In the genomic region with DNA sequence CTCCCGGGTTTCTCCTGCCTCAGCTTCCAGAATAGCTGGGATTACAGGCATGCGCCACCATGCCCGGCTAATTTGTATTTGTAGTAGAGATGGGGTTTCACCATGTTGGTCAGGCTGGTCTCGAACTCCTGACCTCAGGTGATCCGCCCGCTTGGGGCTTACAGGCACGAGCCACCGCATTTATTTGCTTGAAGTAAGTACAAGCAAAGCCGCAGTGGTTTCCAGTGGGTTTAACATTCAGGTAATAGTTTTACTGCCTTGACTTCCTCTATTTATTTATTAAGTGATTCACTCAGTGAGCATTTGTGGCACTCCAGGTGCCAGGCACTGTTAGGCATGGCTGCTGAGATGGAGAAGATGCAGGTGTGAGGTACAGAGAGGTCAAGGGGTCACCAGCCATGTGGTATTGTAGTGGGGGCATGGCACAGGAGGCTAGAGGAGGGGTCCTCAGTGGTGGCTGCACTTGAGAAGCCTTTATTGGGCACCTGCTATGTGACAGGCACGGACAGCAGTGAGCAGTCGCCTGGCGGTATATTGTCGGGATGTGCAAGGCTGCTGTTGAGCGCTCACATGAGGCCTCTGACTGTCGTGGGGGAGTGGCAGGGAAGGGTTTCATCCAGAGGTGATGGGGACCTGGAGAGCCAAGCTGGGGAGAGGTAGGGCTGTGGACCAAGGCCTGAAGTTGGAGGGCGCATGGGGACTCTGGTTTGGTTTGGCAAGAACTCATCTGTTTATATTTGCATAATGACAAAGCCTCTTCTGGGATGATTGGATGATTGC, we compare ENCODE assay signal across 31 cellular contexts.
"Had no signal": no experiment of that assay in that cellular context is flagged by ENCODE, and none has a peak within 500 bp of the region (broad histone marks: within the 10 kb centered on the region; RNA-seq: fewer than 3 reads in every experiment).

No MANE protein-coding gene starts in this region.

- H3K36me3 Mint-ChIP-seq: activated CD4-positive, alpha-beta memory T cell treated with anti-CD3 and anti-CD28 coated beads for 36 hours; activated naive CD8-positive, alpha-beta T cell treated with anti-CD3 and anti-CD28 coated beads for 36 hours; stimulated activated memory B cell treated with anti-CD40 and anti-IgM and Interleukin-4, amounts not matched to agents 10 μg/mL and 1 μg/mL and 100 μg/mL, for 72 hours had no signal

- H3K9me3 Mint-ChIP-seq: activated CD4-positive, alpha-beta memory T cell treated with anti-CD3 and anti-CD28 coated beads for 36 hours; activated CD4-positive, alpha-beta T cell treated with anti-CD3 and anti-CD28 coated beads, Interleukin-2, amount 10 ng/mL, durations not matched to agents 24 days and 14 days; activated naive CD4-positive, alpha-beta T cell treated with anti-CD3 and anti-CD28 coated beads for 36 hours; activated naive CD8-positive, alpha-beta T cell treated with anti-CD3 and anti-CD28 coated beads for 36 hours; nephron progenitor cell; stimulated activated memory B cell treated with anti-CD40 and anti-IgM and Interleukin-4, amounts not matched to agents 10 μg/mL and 1 μg/mL and 100 μg/mL, for 72 hours had no signal

- H3K27me3 Mint-ChIP-seq: activated CD4-positive, alpha-beta memory T cell treated with anti-CD3 and anti-CD28 coated beads for 36 hours; activated CD4-positive, alpha-beta T cell treated with anti-CD3 and anti-CD28 coated beads, Interleukin-2, amount 10 ng/mL, durations not matched to agents 24 days and 14 days; activated naive CD8-positive, alpha-beta T cell treated with anti-CD3 and anti-CD28 coated beads for 36 hours; progenitor cell of endocrine pancreas; stimulated activated memory B cell treated with anti-CD40 and anti-IgM and Interleukin-4, amounts not matched to agents 10 μg/mL and 1 μg/mL and 100 μg/mL, for 72 hours; T-helper 17 cell had no signal

- ATAC-seq: activated CD4-positive, CD25-positive, alpha-beta regulatory T cell treated with anti-CD3 and anti-CD28 coated beads, Interleukin-2, amount 50 U/mL, for 24 hours; body of pancreas; left lung; lower lobe of right lung; stimulated activated memory B cell treated with anti-CD40 and anti-IgM and Interleukin-4, amounts not matched to agents 10 μg/mL and 1 μg/mL and 100 μg/mL, for 72 hours; T-helper 17 cell had no signal

- H3K4me3 Mint-ChIP-seq: activated CD4-positive, alpha-beta memory T cell treated with anti-CD3 and anti-CD28 coated beads for 36 hours; activated CD4-positive, alpha-beta T cell treated with anti-CD3 and anti-CD28 coated beads, Interleukin-2, amount 10 ng/mL, durations not matched to agents 24 days and 14 days; activated naive CD4-positive, alpha-beta T cell treated with anti-CD3 and anti-CD28 coated beads for 36 hours; activated naive CD8-positive, alpha-beta T cell treated with anti-CD3 and anti-CD28 coated beads for 36 hours; activated T-helper 1 cell treated with anti-CD3 and anti-CD28 coated beads, Interleukin-12 subunit alpha, Interleukin-12 subunit beta, Interleukin-2, Interleukin-4 antibody, amounts not matched to agents 30 ng/mL and 10 ng/mL and 1 ng/mL, durations not matched to agents 14 hours and 24 hours and 36 hours; nephron progenitor cell; stimulated activated memory B cell treated with anti-CD40 and anti-IgM and Interleukin-4, amounts not matched to agents 10 μg/mL and 1 μg/mL and 100 μg/mL, for 72 hours; T-helper 17 cell had no signal

- H3K27ac Mint-ChIP-seq: activated CD4-positive, alpha-beta memory T cell treated with anti-CD3 and anti-CD28 coated beads for 36 hours; activated CD4-positive, alpha-beta T cell treated with anti-CD3 and anti-CD28 coated beads, Interleukin-2, amount 10 ng/mL, durations not matched to agents 24 days and 14 days; activated naive CD4-positive, alpha-beta T cell treated with anti-CD3 and anti-CD28 coated beads for 36 hours; activated naive CD8-positive, alpha-beta T cell treated with anti-CD3 and anti-CD28 coated beads for 36 hours; activated T-helper 1 cell treated with anti-CD3 and anti-CD28 coated beads, Interleukin-12 subunit alpha, Interleukin-12 subunit beta, Interleukin-2, Interleukin-4 antibody, amounts not matched to agents 30 ng/mL and 10 ng/mL and 1 ng/mL, durations not matched to agents 14 hours and 24 hours and 36 hours; nephron progenitor cell; progenitor cell of endocrine pancreas; stimulated activated memory B cell treated with anti-CD40 and anti-IgM and Interleukin-4, amounts not matched to agents 10 μg/mL and 1 μg/mL and 100 μg/mL, for 72 hours; T-helper 17 cell had no signal

- H3K4me1 Mint-ChIP-seq: activated CD4-positive, alpha-beta T cell treated with anti-CD3 and anti-CD28 coated beads, Interleukin-2, amount 10 ng/mL, durations not matched to agents 24 days and 14 days; stimulated activated memory B cell treated with anti-CD40 and anti-IgM and Interleukin-4, amounts not matched to agents 10 μg/mL and 1 μg/mL and 100 μg/mL, for 72 hours; T-helper 17 cell had no signal

- DNase-seq: activated CD4-positive, alpha-beta memory T cell treated with anti-CD3 and anti-CD28 coated beads for 36 hours; activated CD4-positive, alpha-beta T cell treated with anti-CD3 and anti-CD28 coated beads, Interleukin-2, amount 10 ng/mL, durations not matched to agents 24 days and 14 days; activated CD8-positive, alpha-beta memory T cell treated with anti-CD3 and anti-CD28 coated beads, Interleukin-2, amount 50 U/mL, for 4 hours; activated effector memory CD4-positive, alpha-beta T cell treated with anti-CD3 and anti-CD28 coated beads, Interleukin-2, amount 50 U/mL, for 16 hours; activated naive CD4-positive, alpha-beta T cell treated with anti-CD3 and anti-CD28 coated beads for 36 hours; activated naive CD8-positive, alpha-beta T cell treated with anti-CD3 and anti-CD28 coated beads for 36 hours; activated T-cell treated with anti-CD3 and anti-CD28 coated beads, Interleukin-2, amount 50 U/mL, for 1 hour; adrenal gland; aorta; body of pancreas; dorsolateral prefrontal cortex; effector memory CD4-positive, alpha-beta T cell; glutamatergic neuron; kidney; left lung; lower lobe of right lung; mesenchymal stem cell; nephron progenitor cell; ovary; sigmoid colon; small intestine; stimulated activated CD4-positive, alpha-beta T cell treated with anti-CD3 and anti-CD28 coated beads, Interleukin-4, amount 100 ng/mL, for 24 hours; stomach; T-helper 17 cell; T1000; tibial artery; WERI-Rb-1 had no signal
